16 cellular contexts compared by ENCODE assay signal in the genomic region with DNA sequence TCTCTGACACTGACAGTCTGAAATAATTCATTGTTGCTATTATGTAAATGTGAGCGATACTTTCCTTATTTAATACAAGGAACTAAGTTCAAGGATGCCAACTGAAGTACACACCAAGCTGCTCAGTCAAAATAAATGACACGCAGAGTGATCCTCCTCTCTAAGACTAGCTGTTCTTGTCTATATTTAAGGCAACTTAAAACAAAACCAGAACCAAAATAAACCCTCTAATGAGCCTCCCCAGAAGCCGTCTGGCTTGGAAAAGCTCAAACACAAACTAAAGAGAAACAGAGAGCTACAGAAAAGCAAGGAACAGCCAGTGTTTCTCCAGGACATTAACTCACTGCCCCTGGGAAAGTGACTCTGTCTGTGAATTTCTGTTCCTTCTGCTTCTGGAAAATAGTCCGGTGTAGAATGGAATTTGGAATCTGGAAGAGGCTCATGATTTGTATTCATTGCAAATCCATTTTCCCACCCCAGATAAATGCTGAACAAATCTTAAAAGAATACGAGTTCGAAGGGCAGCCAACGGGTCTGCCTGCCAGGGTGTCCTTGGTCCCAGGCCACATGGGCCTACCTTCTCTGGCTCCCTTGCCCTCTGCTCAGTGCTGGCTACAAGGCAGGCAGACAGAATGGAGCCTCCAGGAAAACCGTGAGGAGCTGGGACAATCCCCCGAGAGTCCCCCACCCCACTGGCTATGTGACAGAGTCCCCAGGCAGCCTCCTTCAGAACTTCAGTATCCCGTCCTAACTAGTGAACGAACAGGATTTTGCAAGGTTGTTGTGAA. TPM values are rescaled to one million over a fixed set of nuclear protein-coding genes. Genes with fewer than 3 reads are reported as not detected.
A peak's percentile ranks its signal among the peaks of the same experiment; 100 is the strongest.
DNase-seq lines count a peak whose midpoint lies in the region; ATAC-seq lines count a peak whose summit lies in the region.
"Had no signal": no experiment of that assay in that cellular context is flagged by ENCODE, and none has a peak within 500 bp of the region (broad histone marks: within the 10 kb centered on the region; RNA-seq: fewer than 3 reads in every experiment).

No MANE protein-coding gene starts in this region.

- no peaks in the 10 kb centered on the region for H3K36me3 ChIP-seq in BLaER1 treated with 17β-estradiol and CSF1 and Interleukin-3, amounts not matched to agents 10 nM and 100 nM
- H3K36me3 ChIP-seq in esophagus (ENCODE audit: control insufficient read depth in 2 of 2, insufficient read depth in 2 of 2, low read length in 1 of 2): no peaks in the 10 kb centered on the region
- H3K36me3 ChIP-seq: uterus had no signal

- no peaks in the 10 kb centered on the region for H3K27me3 Mint-ChIP-seq in stimulated activated memory B cell treated with anti-CD40 and anti-IgM and Interleukin-4, amounts not matched to agents 10 μg/mL and 1 μg/mL and 100 μg/mL, for 72 hours
- H3K27me3 Mint-ChIP-seq: activated naive CD8-positive, alpha-beta T cell treated with anti-CD3 and anti-CD28 coated beads for 36 hours had no signal

- H4K20me1 ChIP-seq in BLaER1 treated with 17β-estradiol and CSF1 and Interleukin-3, amounts not matched to agents 10 nM and 100 nM: no peaks in the 10 kb centered on the region

- H3K4me2 ChIP-seq in BLaER1 treated with 17β-estradiol and CSF1 and Interleukin-3, amounts not matched to agents 10 nM and 100 nM: peak overlapping the region; percentile 40 to 99 (median 82); a peak in 21 of 22 replicates

- WGBS in esophagus, 2 donors: 38 to 52% methylated on average over 11 of the region's 11 CpGs

- no peaks in the 10 kb centered on the region for H3K27me3 ChIP-seq in BLaER1 treated with 17β-estradiol and CSF1 and Interleukin-3, amounts not matched to agents 10 nM and 100 nM
- no peaks in the 10 kb centered on the region for H3K27me3 ChIP-seq in esophagus (ENCODE audit: control insufficient read depth in 1 of 2, insufficient read depth in 2 of 2, low read length in 2 of 2)
- H3K27me3 ChIP-seq: uterus had no signal

- peak; percentile 39 for DNase-seq in medulla oblongata (ENCODE audit: extremely low spot score)
- DNase-seq: ACHN; activated CD4-positive, CD25-positive, alpha-beta regulatory T cell treated with anti-CD3 and anti-CD28 coated beads, Interleukin-2, amount 50 U/mL, for 72 hours; activated CD8-positive, alpha-beta memory T cell treated with anti-CD3 and anti-CD28 coated beads, Interleukin-2, amount 50 U/mL, for 48 hours; activated naive CD8-positive, alpha-beta T cell treated with anti-CD3 and anti-CD28 coated beads for 36 hours; NCI-H2081; NCI-H526 treated with DMSO at 0.1 percent for 48 hours; T-helper 1 cell; uterus had no signal

- peak overlapping the region in 7 of 11 experiments; percentile 26 to 92 (median 72); a peak in 11 of 22 replicates for H3K27ac ChIP-seq in BLaER1 treated with 17β-estradiol and CSF1 and Interleukin-3, amounts not matched to agents 10 nM and 100 nM
- H3K27ac ChIP-seq in esophagus (ENCODE audit: low read depth in 2 of 2, low read length in 1 of 2): peak overlapping the region; percentile 85 to 95
- H3K27ac ChIP-seq: uterus had no signal

- H3K27ac Mint-ChIP-seq in stimulated activated memory B cell treated with anti-CD40 and anti-IgM and Interleukin-4, amounts not matched to agents 10 μg/mL and 1 μg/mL and 100 μg/mL, for 72 hours: peak overlapping the region; percentile 31
- H3K27ac Mint-ChIP-seq: activated naive CD8-positive, alpha-beta T cell treated with anti-CD3 and anti-CD28 coated beads for 36 hours had no signal

- H3K4me3 ChIP-seq in BLaER1 treated with 17β-estradiol and CSF1 and Interleukin-3, amounts not matched to agents 10 nM and 100 nM: no peak overlapping the region
- H3K4me3 ChIP-seq in esophagus (ENCODE audit: low read depth in 1 of 2, low read length in 2 of 2): no peak overlapping the region
- H3K4me3 ChIP-seq: uterus had no signal

- no peaks in the 10 kb centered on the region for H3K9me3 Mint-ChIP-seq in stimulated activated memory B cell treated with anti-CD40 and anti-IgM and Interleukin-4, amounts not matched to agents 10 μg/mL and 1 μg/mL and 100 μg/mL, for 72 hours
- H3K9me3 Mint-ChIP-seq: activated naive CD8-positive, alpha-beta T cell treated with anti-CD3 and anti-CD28 coated beads for 36 hours had no signal

- H3K4me1 Mint-ChIP-seq in stimulated activated memory B cell treated with anti-CD40 and anti-IgM and Interleukin-4, amounts not matched to agents 10 μg/mL and 1 μg/mL and 100 μg/mL, for 72 hours: peaks cover 27% of the 10 kb centered on the region

- H3K4me1 ChIP-seq in BLaER1 treated with 17β-estradiol and CSF1 and Interleukin-3, amounts not matched to agents 10 nM and 100 nM: peaks cover 28 to 71% (median 37%) of the 10 kb centered on the region in 10 experiments
- H3K4me1 ChIP-seq in esophagus (ENCODE audit: control insufficient read depth in 2 of 2, insufficient read depth in 2 of 2, low read length in 1 of 2): peaks cover 2 to 16% of the 10 kb centered on the region in 2 donors
- H3K4me1 ChIP-seq: uterus had no signal

- H3K4me3 Mint-ChIP-seq in stimulated activated memory B cell treated with anti-CD40 and anti-IgM and Interleukin-4, amounts not matched to agents 10 μg/mL and 1 μg/mL and 100 μg/mL, for 72 hours: no peak overlapping the region
- H3K4me3 Mint-ChIP-seq: activated naive CD8-positive, alpha-beta T cell treated with anti-CD3 and anti-CD28 coated beads for 36 hours had no signal

- no peaks in the 10 kb centered on the region for H3K9me3 ChIP-seq in BLaER1 treated with 17β-estradiol and CSF1 and Interleukin-3, amounts not matched to agents 10 nM and 100 nM (replicated peaks in 1 of 11)
- no peaks in the 10 kb centered on the region for H3K9me3 ChIP-seq in esophagus (ENCODE audit: control insufficient read depth in 2 of 2, insufficient read depth in 1 of 2, low read depth in 1 of 2, low read length in 1 of 2)
- H3K9me3 ChIP-seq: uterus had no signal

- ATAC-seq in stimulated activated memory B cell treated with anti-CD40 and anti-IgM and Interleukin-4, amounts not matched to agents 10 μg/mL and 1 μg/mL and 100 μg/mL, for 72 hours: no peak
- ATAC-seq in GM19351 (IDR thresholded peaks at IDR 0.05; ENCODE audit: unreplicated experiment) (no peak), HG02623 (IDR thresholded peaks at IDR 0.05; ENCODE audit: unreplicated experiment) (no peak), GM21447 (IDR thresholded peaks at IDR 0.05; ENCODE audit: unreplicated experiment) (no peak), GM21619 (IDR thresholded peaks at IDR 0.05; ENCODE audit: unreplicated experiment) (no peak)

- peak overlapping the region in 6 of 11 experiments; percentile 12 to 58 (median 48); a peak in 7 of 22 replicates for H3K9ac ChIP-seq in BLaER1 treated with 17β-estradiol and CSF1 and Interleukin-3, amounts not matched to agents 10 nM and 100 nM

- no peaks in the 10 kb centered on the region for H3K36me3 Mint-ChIP-seq in stimulated activated memory B cell treated with anti-CD40 and anti-IgM and Interleukin-4, amounts not matched to agents 10 μg/mL and 1 μg/mL and 100 μg/mL, for 72 hours
- H3K36me3 Mint-ChIP-seq: activated naive CD8-positive, alpha-beta T cell treated with anti-CD3 and anti-CD28 coated beads for 36 hours had no signal

RNA-seq across cellular contexts. Expression of gene GGTA1, which starts 14.8 kb away (rescaled TPM):
- 10 to 100 TPM; 24.2 to 26.5 TPM for polyA plus RNA-seq in esophagus
